ENCODE assay signal across 21 cellular contexts in genomic region chr17:10724546-10725195, GRCh38. TPM values are rescaled to one million over a fixed set of nuclear protein-coding genes. Genes with fewer than 3 reads are reported as not detected.
DNase-seq lines count a peak whose midpoint lies in the region; ATAC-seq and TF ChIP-seq lines count a peak whose summit lies in the region.
"Had no signal": no experiment of that assay in that cellular context is flagged by ENCODE, and none has a peak within 500 bp of the region (broad histone marks: within the 10 kb centered on the region; RNA-seq: fewer than 3 reads in every experiment).

No MANE protein-coding gene starts in this region.

- H3K36me3 Mint-ChIP-seq in activated naive CD8-positive, alpha-beta T cell: no peaks in the 10 kb centered on the region
- no peaks in the 10 kb centered on the region for H3K36me3 Mint-ChIP-seq in activated naive CD8-positive, alpha-beta T cell treated with anti-CD3 and anti-CD28 coated beads, Interleukin-2, amount 50 U/mL, for 24 hours (ENCODE audit: low read depth)
- H3K36me3 Mint-ChIP-seq in activated CD8-positive, alpha-beta T cell treated with anti-CD3 and anti-CD28 coated beads for 36 hours (ENCODE audit: low read depth): peaks cover 3% of the 10 kb centered on the region

- no peak for TF ChIP-seq CTCF in activated CD8-positive, alpha-beta T cell treated with anti-CD3 and anti-CD28 coated beads for 36 hours (IDR thresholded peaks at IDR 0.05)

- peaks cover 17% of the 10 kb centered on the region for H3K4me1 Mint-ChIP-seq in activated naive CD8-positive, alpha-beta T cell (ENCODE audit: low read depth)
- peaks cover 11% of the 10 kb centered on the region for H3K4me1 Mint-ChIP-seq in activated naive CD8-positive, alpha-beta T cell treated with anti-CD3 and anti-CD28 coated beads, Interleukin-2, amount 50 U/mL, for 24 hours
- peaks cover 11% of the 10 kb centered on the region for H3K4me1 Mint-ChIP-seq in activated CD8-positive, alpha-beta T cell treated with anti-CD3 and anti-CD28 coated beads for 36 hours (ENCODE audit: low read depth)

- no peak for ATAC-seq in activated naive CD8-positive, alpha-beta T cell treated with anti-CD3 and anti-CD28 coated beads, Interleukin-2, amount 50 U/mL, for 24 hours
- peak; percentile 94 for ATAC-seq in left colon
- no peak for ATAC-seq in activated CD8-positive, alpha-beta T cell treated with anti-CD3 and anti-CD28 coated beads for 36 hours
- ATAC-seq: K562 had no signal

- CTCF ChIA-PET in activated CD8-positive, alpha-beta T cell treated with anti-CD3 and anti-CD28 coated beads for 36 hours (lab: Charles Lee): no interaction called here

- intact Hi-C loops in left colon (cut with DNase I, micrococcal nuclease): no loop called here
- intact Hi-C loops in activated CD8-positive, alpha-beta T cell treated with anti-CD3 and anti-CD28 coated beads for 36 hours (cut with micrococcal nuclease): no loop called here

- H3K9me3 Mint-ChIP-seq in activated naive CD8-positive, alpha-beta T cell (ENCODE audit: low read depth): no peaks in the 10 kb centered on the region
- H3K9me3 Mint-ChIP-seq in activated naive CD8-positive, alpha-beta T cell treated with anti-CD3 and anti-CD28 coated beads, Interleukin-2, amount 50 U/mL, for 24 hours: no peaks in the 10 kb centered on the region
- no peaks in the 10 kb centered on the region for H3K9me3 Mint-ChIP-seq in activated CD8-positive, alpha-beta T cell treated with anti-CD3 and anti-CD28 coated beads for 36 hours

- DNase-seq in activated naive CD8-positive, alpha-beta T cell treated with anti-CD3 and anti-CD28 coated beads, Interleukin-2, amount 50 U/mL, for 24 hours: no peak
- DNase-seq in left colon (peak; percentile 76 to 78), mucosa of gallbladder (ENCODE audit: low spot score) (peak; percentile 74), C1 segment of cervical spinal cord (lab: John Stamatoyannopoulos, UW) (no peak), NCI-H69 (lab: John Stamatoyannopoulos, UW) (no peak), KBM-7 (no peak)
- DNase-seq in activated CD8-positive, alpha-beta T cell treated with anti-CD3 and anti-CD28 coated beads for 36 hours: no peak
- DNase-seq: BE2C, DMS153, DND-41, HCEC 1CT, MM.1S, NCI-H1048, NCI-H1417, NCI-H1694, NCI-H2029 treated with DMSO at 0.1 percent for 48 hours, NCI-H2227 treated with DMSO at 0.1 percent for 48 hours, NCI-H526 treated with DMSO at 0.1 percent for 48 hours, SHP77 had no signal

- POLR2A ChIA-PET in activated CD8-positive, alpha-beta T cell treated with anti-CD3 and anti-CD28 coated beads for 36 hours (lab: Charles Lee): no interaction called here

- no peaks in the 10 kb centered on the region for H3K27me3 Mint-ChIP-seq in activated naive CD8-positive, alpha-beta T cell
- no peaks in the 10 kb centered on the region for H3K27me3 Mint-ChIP-seq in activated naive CD8-positive, alpha-beta T cell treated with anti-CD3 and anti-CD28 coated beads, Interleukin-2, amount 50 U/mL, for 24 hours
- no peaks in the 10 kb centered on the region for H3K27me3 Mint-ChIP-seq in activated CD8-positive, alpha-beta T cell treated with anti-CD3 and anti-CD28 coated beads for 36 hours

- H3K27ac Mint-ChIP-seq in activated naive CD8-positive, alpha-beta T cell: peak overlapping the region; percentile 65
- H3K27ac Mint-ChIP-seq in activated naive CD8-positive, alpha-beta T cell treated with anti-CD3 and anti-CD28 coated beads, Interleukin-2, amount 50 U/mL, for 24 hours: no peak overlapping the region
- no peak overlapping the region for H3K27ac Mint-ChIP-seq in activated CD8-positive, alpha-beta T cell treated with anti-CD3 and anti-CD28 coated beads for 36 hours

- in situ Hi-C loops in KBM-7 (cut with MboI; ENCODE audit: low pct_unique_long_range_greater_than_20kb, low sequenced_read_pairs): no loop called here

- H3K4me3 Mint-ChIP-seq in activated naive CD8-positive, alpha-beta T cell: no peak overlapping the region
- H3K4me3 Mint-ChIP-seq in activated naive CD8-positive, alpha-beta T cell treated with anti-CD3 and anti-CD28 coated beads, Interleukin-2, amount 50 U/mL, for 24 hours: no peak overlapping the region
- no peak overlapping the region for H3K4me3 Mint-ChIP-seq in activated CD8-positive, alpha-beta T cell treated with anti-CD3 and anti-CD28 coated beads for 36 hours

RNA-seq across cellular contexts. Expression of gene TMEM220, which starts 5.2 kb away (rescaled TPM):
- total RNA-seq in left colon (10 to 100 TPM; 10.5 to 26.1 TPM), mucosa of gallbladder (17.7 TPM)
- 1 to 10 TPM in 1 of 2 experiments, under 1 TPM in 1; 0.63 to 1.4 TPM for total RNA-seq in activated CD8-positive, alpha-beta T cell treated with anti-CD3 and anti-CD28 coated beads for 36 hours
- total RNA-seq: K562 had no signal

RNA-seq across cellular contexts. Expression of gene ADPRM, which starts 27.3 kb away (rescaled TPM):
- total RNA-seq in left colon: 1 to 10 TPM; 6.9 to 7.4 TPM
- total RNA-seq in mucosa of gallbladder: 9.2 TPM
- total RNA-seq in activated CD8-positive, alpha-beta T cell treated with anti-CD3 and anti-CD28 coated beads for 36 hours: 10 to 100 TPM; 13.0 to 13.6 TPM

RNA-seq across cellular contexts. Expression of gene SCO1, which starts 27.3 kb away (rescaled TPM):
- total RNA-seq in left colon (10 to 100 TPM; 43.4 to 48.7 TPM), mucosa of gallbladder (33.4 TPM)
- 10 to 100 TPM; 45.3 to 45.4 TPM for total RNA-seq in activated CD8-positive, alpha-beta T cell treated with anti-CD3 and anti-CD28 coated beads for 36 hours

Comparison
In these comparisons a context has a peak if more than half of its experiments do, and no peak if none do; other contexts are left out.
1. DNase-seq: peak in left colon (2 of 2) and mucosa of gallbladder (single experiment); none in activated naive CD8-positive, alpha-beta T cell treated with anti-CD3 and anti-CD28 coated beads, Interleukin-2, amount 50 U/mL, for 24 hours (single experiment), activated CD8-positive, alpha-beta T cell treated with anti-CD3 and anti-CD28 coated beads for 36 hours (single experiment), C1 segment of cervical spinal cord (0 of 14), NCI-H69 (single experiment) and KBM-7 (single experiment).